ENCODE assay signal across 35 cellular contexts in the genomic region with DNA sequence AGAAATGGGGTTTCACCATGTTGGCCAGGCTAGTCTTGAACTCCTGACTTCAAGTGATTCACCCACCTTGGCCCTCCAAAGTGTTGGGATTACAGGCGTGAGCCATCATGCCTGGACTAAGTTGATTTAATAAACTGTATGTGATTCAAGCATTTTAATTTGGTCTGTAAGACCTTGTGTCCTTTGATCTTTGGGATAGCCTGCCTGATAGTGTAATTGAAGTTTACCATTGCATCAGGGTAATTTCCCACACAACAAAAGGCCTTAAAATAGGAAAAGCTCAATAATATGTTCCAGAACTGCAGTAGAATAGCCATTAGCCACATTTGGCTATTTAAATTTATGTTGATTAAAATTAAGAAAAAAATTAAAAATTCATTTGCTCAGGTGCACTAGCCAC.
"Had no signal": no experiment of that assay in that cellular context is flagged by ENCODE, and none has a peak within 500 bp of the region (broad histone marks: within the 10 kb centered on the region; RNA-seq: fewer than 3 reads in every experiment).

No MANE protein-coding gene starts in this region.

- H3K4me3 ChIP-seq: MG63 had no signal

- H3K9ac ChIP-seq: KMS-11 had no signal

- H3K27ac ChIP-seq: KMS-11 had no signal

- H3K9me3 ChIP-seq: MG63 had no signal

- H3K27me3 ChIP-seq: MG63 had no signal

- H3K4me2 ChIP-seq: KMS-11 had no signal

- DNase-seq: Karpas-422, Kasumi-1, MG63, MM.1S, MV-4-11, NCI-H1048, NCI-H1092, NCI-H1092 treated with DMSO at 0.1 percent for 48 hours, NCI-H1105, NCI-H1105 treated with DMSO at 0.1 percent for 48 hours, NCI-H1417, NCI-H1417 treated with DMSO at 0.1 percent for 48 hours, NCI-H1436, NCI-H1436 treated with DMSO at 0.1 percent for 48 hours, NCI-H146, NCI-H1694, NCI-H1694 treated with DMSO at 0.1 percent for 48 hours, NCI-H187, NCI-H187 treated with DMSO at 0.1 percent for 48 hours, NCI-H1930, NCI-H2029, NCI-H2029 treated with DMSO at 0.1 percent for 48 hours, NCI-H2081, NCI-H2081 treated with DMSO at 0.1 percent for 48 hours, NCI-H2107, NCI-H2171, NCI-H2171 treated with DMSO at 0.1 percent for 48 hours, NCI-H2227 treated with DMSO at 0.1 percent for 48 hours, NCI-H226, NCI-H345, NCI-H446, NCI-H446 treated with DMSO at 0.1 percent for 48 hours, NCI-H510A, NCI-H510A treated with DMSO at 0.1 percent for 48 hours had no signal

- H3K36me3 ChIP-seq: MG63 had no signal
